In genomic region chr1:84971957-84972356, GRCh38 we compare ENCODE assay signal across 11 cellular contexts. TPM values are rescaled to one million over a fixed set of nuclear protein-coding genes. Genes with fewer than 3 reads are reported as not detected.
DNase-seq lines count a peak whose midpoint lies in the region; ATAC-seq and TF ChIP-seq lines count a peak whose summit lies in the region.
"Had no signal": no experiment of that assay in that cellular context is flagged by ENCODE, and none has a peak within 500 bp of the region (broad histone marks: within the 10 kb centered on the region; RNA-seq: fewer than 3 reads in every experiment).

No MANE protein-coding gene starts in this region.

- H3K27ac Mint-ChIP-seq in activated naive CD4-positive, alpha-beta T cell treated with anti-CD3 and anti-CD28 coated beads, Interleukin-2, amount 10 ng/mL, durations not matched to agents 7 days and 5 days: peak overlapping the region; percentile 58
- peak overlapping the region in 1 of 2 donors; percentile 12 for H3K27ac Mint-ChIP-seq in activated naive CD4-positive, alpha-beta T cell treated with anti-CD3 and anti-CD28 coated beads, Interleukin-2, amount 50 U/mL, for 72 hours
- H3K27ac Mint-ChIP-seq in stimulated activated naive CD8-positive, alpha-beta T cell treated with anti-CD3 and anti-CD28 coated beads, Interleukin-15, amount 100 ng/mL, for 72 hours: peak overlapping the region in 1 of 2 donors; percentile 28
- H3K27ac Mint-ChIP-seq in Caco-2 (ENCODE audit: unreplicated experiment) (no peak overlapping the region), WTC11 (no peak overlapping the region)

- no peaks in the 10 kb centered on the region for H3K27me3 Mint-ChIP-seq in activated naive CD4-positive, alpha-beta T cell treated with anti-CD3 and anti-CD28 coated beads, Interleukin-2, amount 10 ng/mL, durations not matched to agents 7 days and 5 days
- H3K27me3 Mint-ChIP-seq in stimulated activated naive CD8-positive, alpha-beta T cell treated with anti-CD3 and anti-CD28 coated beads, Interleukin-15, amount 100 ng/mL, for 72 hours: peaks cover 18% of the 10 kb centered on the region
- H3K27me3 Mint-ChIP-seq in Caco-2 (ENCODE audit: insufficient read depth, unreplicated experiment) (peaks cover 1% of the 10 kb centered on the region), WTC11 (ENCODE audit: low read depth) (peaks cover 3% of the 10 kb centered on the region; the same call in 1 of the 2 replicates)

- no peak overlapping the region for H3K4me3 ChIP-seq in Caco-2 (ENCODE audit: low read depth, low read length)
- no peak overlapping the region for H3K4me3 ChIP-seq in esophagus squamous epithelium

- H3K9me3 ChIP-seq in Caco-2: no peaks in the 10 kb centered on the region
- no peaks in the 10 kb centered on the region for H3K9me3 ChIP-seq in esophagus squamous epithelium

- POLR2A ChIA-PET in Caco-2 (lab: Charles Lee): no interaction called here
- POLR2A ChIA-PET in WTC11 (lab: Charles Lee): no interaction called here

- TF ChIP-seq CTCF in Caco-2 (IDR thresholded peaks at IDR 0.05; ENCODE audit: insufficient read depth in 1 of 2, low read depth in 1 of 2, low read length in 1 of 2, severe bottlenecking in 1 of 2, unreplicated experiment in 1 of 2) (no peak), WTC11 (IDR thresholded peaks at IDR 0.05) (no peak), esophagus squamous epithelium (IDR thresholded peaks at IDR 0.05) (no peak)

- DNase-seq in activated naive CD4-positive, alpha-beta T cell treated with anti-CD3 and anti-CD28 coated beads, Interleukin-2, amount 10 ng/mL, durations not matched to agents 7 days and 5 days: no peak
- no peak for DNase-seq in activated naive CD4-positive, alpha-beta T cell treated with anti-CD3 and anti-CD28 coated beads, Interleukin-2, amount 50 U/mL, for 72 hours (ENCODE audit: low spot score in 2 of 2)
- DNase-seq in stimulated activated naive CD8-positive, alpha-beta T cell treated with anti-CD3 and anti-CD28 coated beads, Interleukin-15, amount 100 ng/mL, for 72 hours: no peak
- DNase-seq in Caco-2 (no peak), WTC11 (ENCODE audit: low spot score) (no peak), esophagus squamous epithelium (lab: John Stamatoyannopoulos, UW) (no peak)
- DNase-seq: NCI-H446 treated with DMSO at 0.1 percent for 48 hours; stimulated activated CD4-positive, alpha-beta T cell treated with anti-CD3 and anti-CD28 coated beads, Interleukin-4, amount 100 ng/mL, for 4 hours had no signal

- H3K4me3 Mint-ChIP-seq in activated naive CD4-positive, alpha-beta T cell treated with anti-CD3 and anti-CD28 coated beads, Interleukin-2, amount 10 ng/mL, durations not matched to agents 7 days and 5 days: no peak overlapping the region
- peak overlapping the region; percentile 12 to 14 for H3K4me3 Mint-ChIP-seq in stimulated activated naive CD8-positive, alpha-beta T cell treated with anti-CD3 and anti-CD28 coated beads, Interleukin-15, amount 100 ng/mL, for 72 hours
- H3K4me3 Mint-ChIP-seq in Caco-2 (ENCODE audit: unreplicated experiment) (no peak overlapping the region), WTC11 (no peak overlapping the region)
- H3K4me3 Mint-ChIP-seq: neural crest cell had no signal

- H3K36me3 Mint-ChIP-seq in activated naive CD4-positive, alpha-beta T cell treated with anti-CD3 and anti-CD28 coated beads, Interleukin-2, amount 10 ng/mL, durations not matched to agents 7 days and 5 days: peaks cover 6% of the 10 kb centered on the region
- peaks cover 0 to 26% of the 10 kb centered on the region in 2 donors for H3K36me3 Mint-ChIP-seq in activated naive CD4-positive, alpha-beta T cell treated with anti-CD3 and anti-CD28 coated beads, Interleukin-2, amount 50 U/mL, for 72 hours
- no peaks in the 10 kb centered on the region for H3K36me3 Mint-ChIP-seq in Caco-2 (ENCODE audit: insufficient read depth, unreplicated experiment)
- no peaks in the 10 kb centered on the region for H3K36me3 Mint-ChIP-seq in WTC11

- WGBS in esophagus squamous epithelium, 2 donors: 70 to 80% methylated on average over 2 of the region's 2 CpGs

- TF ChIP-seq POLR2A in esophagus squamous epithelium (IDR thresholded peaks at IDR 0.05): no peak

- no peaks in the 10 kb centered on the region for H3K36me3 ChIP-seq in Caco-2 (ENCODE audit: control insufficient read depth, insufficient read depth, low read length)
- H3K36me3 ChIP-seq in esophagus squamous epithelium: no peaks in the 10 kb centered on the region

- no peaks in the 10 kb centered on the region for H3K9me3 Mint-ChIP-seq in activated naive CD4-positive, alpha-beta T cell treated with anti-CD3 and anti-CD28 coated beads, Interleukin-2, amount 10 ng/mL, durations not matched to agents 7 days and 5 days
- no peaks in the 10 kb centered on the region for H3K9me3 Mint-ChIP-seq in activated naive CD4-positive, alpha-beta T cell treated with anti-CD3 and anti-CD28 coated beads, Interleukin-2, amount 50 U/mL, for 72 hours
- H3K9me3 Mint-ChIP-seq in stimulated activated naive CD8-positive, alpha-beta T cell treated with anti-CD3 and anti-CD28 coated beads, Interleukin-15, amount 100 ng/mL, for 72 hours: no peaks in the 10 kb centered on the region
- no peaks in the 10 kb centered on the region for H3K9me3 Mint-ChIP-seq in Caco-2 (ENCODE audit: unreplicated experiment)
- no peaks in the 10 kb centered on the region for H3K9me3 Mint-ChIP-seq in WTC11

- intact Hi-C loops in Caco-2 (cut with micrococcal nuclease; ENCODE audit: unreplicated experiment) (no loop called here), esophagus squamous epithelium (cut with DNase I) (no loop called here)

- peaks cover 43% of the 10 kb centered on the region for H3K4me1 Mint-ChIP-seq in activated naive CD4-positive, alpha-beta T cell treated with anti-CD3 and anti-CD28 coated beads, Interleukin-2, amount 10 ng/mL, durations not matched to agents 7 days and 5 days
- H3K4me1 Mint-ChIP-seq in stimulated activated naive CD8-positive, alpha-beta T cell treated with anti-CD3 and anti-CD28 coated beads, Interleukin-15, amount 100 ng/mL, for 72 hours: peaks cover 67% of the 10 kb centered on the region
- H3K4me1 Mint-ChIP-seq in Caco-2 (ENCODE audit: low read depth, unreplicated experiment): no peaks in the 10 kb centered on the region
- peaks cover 5% of the 10 kb centered on the region; the same call in 1 of the 2 replicates for H3K4me1 Mint-ChIP-seq in WTC11
- H3K4me1 Mint-ChIP-seq: neural crest cell had no signal

- no peaks in the 10 kb centered on the region for H3K4me1 ChIP-seq in Caco-2
- no peaks in the 10 kb centered on the region for H3K4me1 ChIP-seq in esophagus squamous epithelium

- CTCF ChIA-PET in activated naive CD4-positive, alpha-beta T cell treated with anti-CD3 and anti-CD28 coated beads, Interleukin-2, amount 10 ng/mL, durations not matched to agents 7 days and 5 days (lab: Charles Lee): interaction anchor here (0.7 to 2.4 kb wide), 7 partner anchors 11 to 283 kb away, joined by 3 to 17 read pairs (median 5); no protein-coding TSS in a partner anchor
- CTCF ChIA-PET in Caco-2 (lab: Charles Lee) (no interaction called here), WTC11 (lab: Charles Lee) (interaction anchor here (1.5 to 2.2 kb wide), 2 partner anchors 27 to 288 kb away, joined by 4 to 12 read pairs; partner anchors contain the start of gene C1orf52)

- H3K27ac ChIP-seq in esophagus squamous epithelium: no peak overlapping the region

- H3K27me3 ChIP-seq in Caco-2 (replicated peaks; ENCODE audit: control insufficient read depth, insufficient read depth, low read length): no peaks in the 10 kb centered on the region
- H3K27me3 ChIP-seq in esophagus squamous epithelium: no peaks in the 10 kb centered on the region

- ATAC-seq in activated naive CD4-positive, alpha-beta T cell treated with anti-CD3 and anti-CD28 coated beads, Interleukin-2, amount 50 U/mL, for 72 hours: no peak
- ATAC-seq in HG02588 (IDR thresholded peaks at IDR 0.05; ENCODE audit: unreplicated experiment): peak; percentile 27
- peak; percentile 34 for ATAC-seq in HG03565 (IDR thresholded peaks at IDR 0.05; ENCODE audit: unreplicated experiment)
- no peak for ATAC-seq in stimulated activated naive CD8-positive, alpha-beta T cell treated with anti-CD3 and anti-CD28 coated beads, Interleukin-15, amount 100 ng/mL, for 72 hours
- ATAC-seq in WTC11: no peak

- BruUV-seq in Caco-2 (replicated peaks; lab: Mats Ljungman, UMichigan): no TSS peak

TF ChIP-seq in WTC11, 78 proteins besides CTCF, POLR2A, EP300 and RAD21 (continues in another document):
- TF ChIP-seq ZNF317 (CRISPR knock-in tag; IDR thresholded peaks at IDR 0.05; ENCODE audit: borderline replicate concordance, low read depth): no peak
- no peak for TF ChIP-seq CDX4 (CRISPR knock-in tag; IDR thresholded peaks at IDR 0.05; ENCODE audit: borderline replicate concordance)
- no peak for TF ChIP-seq ZNF671 (CRISPR knock-in tag; IDR thresholded peaks at IDR 0.05)
- TF ChIP-seq ZNF512 (CRISPR knock-in tag; IDR thresholded peaks at IDR 0.05; ENCODE audit: borderline replicate concordance): no peak
- TF ChIP-seq CBFB (CRISPR knock-in tag; IDR thresholded peaks at IDR 0.05; ENCODE audit: low read depth): no peak
- TF ChIP-seq ETV6 (CRISPR knock-in tag; IDR thresholded peaks at IDR 0.05): no peak
- TF ChIP-seq ZNF219 (CRISPR knock-in tag; IDR thresholded peaks at IDR 0.05; ENCODE audit: borderline replicate concordance): no peak
- TF ChIP-seq GRHL2 (CRISPR knock-in tag; IDR thresholded peaks at IDR 0.05; ENCODE audit: insufficient replicate concordance, severe bottlenecking): no peak

RNA-seq across cellular contexts. Expression of gene MCOLN2, which starts 25.0 kb away (rescaled TPM):
- total RNA-seq in activated naive CD4-positive, alpha-beta T cell treated with anti-CD3 and anti-CD28 coated beads, Interleukin-2, amount 50 U/mL, for 72 hours: 10 to 100 TPM; 37.3 to 37.4 TPM
- total RNA-seq in Caco-2 (2022) (not detected in 2 replicates), WTC11 (2021) (3.8 to 5.4 TPM (median 4.8 TPM) in 3 replicates), esophagus squamous epithelium (1 to 10 TPM in 2 of 4 donors, under 1 TPM in 2; 0.38 to 4.4 (median 2.4) TPM)

Comparison
In these comparisons a context has a peak if more than half of its experiments do, and no peak if none do; other contexts are left out.
1. H3K4me3 Mint-ChIP-seq: peak in stimulated activated naive CD8-positive, alpha-beta T cell treated with anti-CD3 and anti-CD28 coated beads, Interleukin-15, amount 100 ng/mL, for 72 hours (2 of 2); none in activated naive CD4-positive, alpha-beta T cell treated with anti-CD3 and anti-CD28 coated beads, Interleukin-2, amount 10 ng/mL, durations not matched to agents 7 days and 5 days (single experiment), Caco-2 (single experiment) and WTC11 (single experiment).
2. ATAC-seq: peak in HG02588 (single experiment) and HG03565 (single experiment); none in activated naive CD4-positive, alpha-beta T cell treated with anti-CD3 and anti-CD28 coated beads, Interleukin-2, amount 50 U/mL, for 72 hours (0 of 2), stimulated activated naive CD8-positive, alpha-beta T cell treated with anti-CD3 and anti-CD28 coated beads, Interleukin-15, amount 100 ng/mL, for 72 hours (single experiment) and WTC11 (single experiment).